Comparison of ENCODE assay signal across 1 cellular context in the genomic region with DNA sequence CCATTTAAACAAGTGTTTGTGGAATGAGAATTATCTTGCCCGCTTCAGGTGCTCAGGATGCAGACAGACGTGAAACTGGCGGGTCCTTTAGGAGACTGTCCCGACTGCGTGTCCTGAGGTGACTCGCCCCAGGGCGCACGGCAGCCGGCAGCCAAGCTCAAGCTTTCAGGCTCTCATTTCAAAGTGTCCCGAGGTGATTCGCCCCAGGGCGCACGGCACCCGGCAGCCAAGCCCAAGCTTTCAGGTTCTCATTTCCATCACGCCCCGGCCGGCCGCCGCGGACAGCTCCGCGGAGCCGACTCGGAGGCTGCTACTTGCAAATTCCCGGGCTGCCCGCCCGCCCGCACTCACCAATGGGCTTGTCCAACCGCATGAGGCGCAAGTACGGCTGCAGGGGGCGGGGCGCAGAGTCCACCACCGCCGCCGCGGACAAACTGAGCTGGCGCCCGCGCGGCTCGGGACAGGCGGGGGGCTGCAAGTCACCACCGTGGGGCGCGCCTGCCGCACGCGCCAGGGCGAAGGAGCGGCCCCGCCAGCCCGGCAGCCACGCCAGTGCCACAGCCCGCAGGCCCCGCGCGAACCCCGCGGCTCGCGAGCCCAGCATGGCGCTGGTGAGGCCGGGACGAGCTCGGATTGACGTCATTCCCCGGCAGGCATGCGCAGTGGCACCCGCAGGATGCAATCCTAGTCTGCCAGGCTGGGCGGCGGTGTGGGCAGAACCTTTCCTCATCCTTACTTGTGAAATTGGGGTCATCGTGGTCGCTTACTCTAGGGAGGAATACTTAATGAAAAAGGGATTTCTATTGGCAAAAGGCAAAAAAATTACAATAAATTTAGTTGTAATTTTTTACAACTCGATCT.
A peak's percentile ranks its signal among the peaks of the same experiment; 100 is the strongest.
TF ChIP-seq lines count a peak whose summit lies in the region.

A gene with protein sequence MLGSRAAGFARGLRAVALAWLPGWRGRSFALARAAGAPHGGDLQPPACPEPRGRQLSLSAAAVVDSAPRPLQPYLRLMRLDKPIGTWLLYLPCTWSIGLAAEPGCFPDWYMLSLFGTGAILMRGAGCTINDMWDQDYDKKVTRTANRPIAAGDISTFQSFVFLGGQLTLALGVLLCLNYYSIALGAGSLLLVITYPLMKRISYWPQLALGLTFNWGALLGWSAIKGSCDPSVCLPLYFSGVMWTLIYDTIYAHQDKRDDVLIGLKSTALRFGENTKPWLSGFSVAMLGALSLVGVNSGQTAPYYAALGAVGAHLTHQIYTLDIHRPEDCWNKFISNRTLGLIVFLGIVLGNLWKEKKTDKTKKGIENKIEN (minus strand): TSS at position 638 of the 861 bp plus-strand sequence. CDS start 34 bp downstream, at position 604.

TF ChIP-seq in GM12878, 131 proteins besides CTCF, POLR2A, EP300 and RAD21 (continued from another document and continues in another):
- TF ChIP-seq, protein P1, sequence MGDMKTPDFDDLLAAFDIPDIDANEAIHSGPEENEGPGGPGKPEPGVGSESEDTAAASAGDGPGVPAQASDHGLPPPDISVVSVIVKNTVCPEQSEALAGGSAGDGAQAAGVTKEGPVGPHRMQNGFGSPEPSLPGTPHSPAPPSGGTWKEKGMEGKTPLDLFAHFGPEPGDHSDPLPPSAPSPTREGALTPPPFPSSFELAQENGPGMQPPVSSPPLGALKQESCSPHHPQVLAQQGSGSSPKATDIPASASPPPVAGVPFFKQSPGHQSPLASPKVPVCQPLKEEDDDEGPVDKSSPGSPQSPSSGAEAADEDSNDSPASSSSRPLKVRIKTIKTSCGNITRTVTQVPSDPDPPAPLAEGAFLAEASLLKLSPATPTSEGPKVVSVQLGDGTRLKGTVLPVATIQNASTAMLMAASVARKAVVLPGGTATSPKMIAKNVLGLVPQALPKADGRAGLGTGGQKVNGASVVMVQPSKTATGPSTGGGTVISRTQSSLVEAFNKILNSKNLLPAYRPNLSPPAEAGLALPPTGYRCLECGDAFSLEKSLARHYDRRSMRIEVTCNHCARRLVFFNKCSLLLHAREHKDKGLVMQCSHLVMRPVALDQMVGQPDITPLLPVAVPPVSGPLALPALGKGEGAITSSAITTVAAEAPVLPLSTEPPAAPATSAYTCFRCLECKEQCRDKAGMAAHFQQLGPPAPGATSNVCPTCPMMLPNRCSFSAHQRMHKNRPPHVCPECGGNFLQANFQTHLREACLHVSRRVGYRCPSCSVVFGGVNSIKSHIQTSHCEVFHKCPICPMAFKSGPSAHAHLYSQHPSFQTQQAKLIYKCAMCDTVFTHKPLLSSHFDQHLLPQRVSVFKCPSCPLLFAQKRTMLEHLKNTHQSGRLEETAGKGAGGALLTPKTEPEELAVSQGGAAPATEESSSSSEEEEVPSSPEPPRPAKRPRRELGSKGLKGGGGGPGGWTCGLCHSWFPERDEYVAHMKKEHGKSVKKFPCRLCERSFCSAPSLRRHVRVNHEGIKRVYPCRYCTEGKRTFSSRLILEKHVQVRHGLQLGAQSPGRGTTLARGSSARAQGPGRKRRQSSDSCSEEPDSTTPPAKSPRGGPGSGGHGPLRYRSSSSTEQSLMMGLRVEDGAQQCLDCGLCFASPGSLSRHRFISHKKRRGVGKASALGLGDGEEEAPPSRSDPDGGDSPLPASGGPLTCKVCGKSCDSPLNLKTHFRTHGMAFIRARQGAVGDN (IDR thresholded peaks at IDR 0.05): peak; percentile 94
- TF ChIP-seq IKZF2 (IDR thresholded peaks at IDR 0.05) (peak in 1 of 2 experiments; percentile 41; a peak in 1 of 4 replicates), CBX3 (IDR thresholded peaks at IDR 0.05; ENCODE audit: borderline replicate concordance, low read depth) (no peak), TCF3 (IDR thresholded peaks at IDR 0.05; ENCODE audit: borderline replicate concordance, insufficient read depth, low read depth, low read length) (0 out of 2 replicates have a peak, but pooled peaks have one; percentile 22), SMAD5 (IDR thresholded peaks at IDR 0.05; ENCODE audit: low read depth) (no peak), JUND (IDR thresholded peaks at IDR 0.05; ENCODE audit: low read depth, low read length) (peak; percentile 47; the same call in 1 of the 2 replicates), BHLHE40 (IDR thresholded peaks at IDR 0.05; ENCODE audit: borderline replicate concordance in 1 of 2, low read depth in 2 of 2, low read length in 1 of 2) (peak; percentile 10 to 86; a peak in 3 of 4 replicates), PAX5 (IDR thresholded peaks at IDR 0.05; ENCODE audit: borderline replicate concordance, low read depth, low read length) (peak; percentile 36; the same call in 1 of the 2 replicates), MYB (IDR thresholded peaks at IDR 0.05; ENCODE audit: borderline replicate concordance, low read depth, low read length) (no peak), LARP7 (IDR thresholded peaks at IDR 0.05) (peak; percentile 99), RELA (IDR thresholded peaks at IDR 0.05; ENCODE audit: borderline replicate concordance, partially characterized antibody) (peak; percentile 58), ATF7 (IDR thresholded peaks at IDR 0.05; ENCODE audit: low read depth) (peak; percentile 92), CREM (IDR thresholded peaks at IDR 0.05; ENCODE audit: low read depth) (peak; percentile 84), GATAD2B (conservative IDR thresholded peaks at IDR 0.05; ENCODE audit: low read depth) (peak; percentile 99), ZNF207 (IDR thresholded peaks at IDR 0.05; ENCODE audit: borderline replicate concordance) (peak; percentile 62; the same call in 1 of the 2 replicates), NRF1 (conservative IDR thresholded peaks at IDR 0.05; ENCODE audit: low read depth, low read length) (peak; percentile 73), ASH2L (IDR thresholded peaks at IDR 0.05; ENCODE audit: borderline replicate concordance, low read depth) (peak; percentile 93; the same call in 1 of the 2 replicates), RUNX3 (IDR thresholded peaks at IDR 0.05; ENCODE audit: low read length) (peak; percentile 43; the same call in 1 of the 2 replicates), SIN3A (IDR thresholded peaks at IDR 0.05; ENCODE audit: low read depth, low read length) (peak; percentile 93; the same call in 1 of the 2 replicates), IKZF1 (conservative IDR thresholded peaks at IDR 0.05) (peak; percentile 95), CHD2 (IDR thresholded peaks at IDR 0.05; ENCODE audit: borderline replicate concordance, low read depth, low read length) (peak; percentile 94), YY1 (IDR thresholded peaks at IDR 0.05; ENCODE audit: low read depth, low read length) (peak; percentile 91), HDAC2 (IDR thresholded peaks at IDR 0.05) (peak; percentile 56; the same call in 1 of the 2 replicates), HCFC1 (IDR thresholded peaks at IDR 0.05; ENCODE audit: low read length) (0 out of 2 replicates have a peak, but pooled peaks have one; percentile 23), CREB1 (IDR thresholded peaks at IDR 0.05; ENCODE audit: low read depth) (peak; percentile 74), CBFB (IDR thresholded peaks at IDR 0.05; ENCODE audit: low read depth) (0 out of 2 replicates have a peak, but pooled peaks have one; percentile 16), PML (IDR thresholded peaks at IDR 0.05; ENCODE audit: low read length) (0 out of 2 replicates have a peak, but pooled peaks have one; percentile 28), BMI1 (IDR thresholded peaks at IDR 0.05; ENCODE audit: borderline replicate concordance) (no peak), POLR2AphosphoS5 (IDR thresholded peaks at IDR 0.05; ENCODE audit: low read length) (peak; percentile 85; the same call in 1 of the 2 replicates), RCOR1 (conservative IDR thresholded peaks at IDR 0.05; ENCODE audit: low read depth, low read length) (0 out of 2 replicates have a peak, but pooled peaks have one; percentile 54), GABPA (IDR thresholded peaks at IDR 0.05; ENCODE audit: low read depth) (no peak), DPF2 (IDR thresholded peaks at IDR 0.05) (peak; percentile 94), BACH1 (IDR thresholded peaks at IDR 0.05; ENCODE audit: borderline replicate concordance) (peak; percentile 90), POU2F2 (IDR thresholded peaks at IDR 0.05; ENCODE audit: borderline replicate concordance, low read depth, low read length) (peak; percentile 72; the same call in 2 of the 3 replicates)
- TF ChIP-seq, protein P2, sequence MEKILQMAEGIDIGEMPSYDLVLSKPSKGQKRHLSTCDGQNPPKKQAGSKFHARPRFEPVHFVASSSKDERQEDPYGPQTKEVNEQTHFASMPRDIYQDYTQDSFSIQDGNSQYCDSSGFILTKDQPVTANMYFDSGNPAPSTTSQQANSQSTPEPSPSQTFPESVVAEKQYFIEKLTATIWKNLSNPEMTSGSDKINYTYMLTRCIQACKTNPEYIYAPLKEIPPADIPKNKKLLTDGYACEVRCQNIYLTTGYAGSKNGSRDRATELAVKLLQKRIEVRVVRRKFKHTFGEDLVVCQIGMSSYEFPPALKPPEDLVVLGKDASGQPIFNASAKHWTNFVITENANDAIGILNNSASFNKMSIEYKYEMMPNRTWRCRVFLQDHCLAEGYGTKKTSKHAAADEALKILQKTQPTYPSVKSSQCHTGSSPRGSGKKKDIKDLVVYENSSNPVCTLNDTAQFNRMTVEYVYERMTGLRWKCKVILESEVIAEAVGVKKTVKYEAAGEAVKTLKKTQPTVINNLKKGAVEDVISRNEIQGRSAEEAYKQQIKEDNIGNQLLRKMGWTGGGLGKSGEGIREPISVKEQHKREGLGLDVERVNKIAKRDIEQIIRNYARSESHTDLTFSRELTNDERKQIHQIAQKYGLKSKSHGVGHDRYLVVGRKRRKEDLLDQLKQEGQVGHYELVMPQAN (conservative IDR thresholded peaks at IDR 0.05): peak; percentile 97
- TF ChIP-seq, protein P3, sequence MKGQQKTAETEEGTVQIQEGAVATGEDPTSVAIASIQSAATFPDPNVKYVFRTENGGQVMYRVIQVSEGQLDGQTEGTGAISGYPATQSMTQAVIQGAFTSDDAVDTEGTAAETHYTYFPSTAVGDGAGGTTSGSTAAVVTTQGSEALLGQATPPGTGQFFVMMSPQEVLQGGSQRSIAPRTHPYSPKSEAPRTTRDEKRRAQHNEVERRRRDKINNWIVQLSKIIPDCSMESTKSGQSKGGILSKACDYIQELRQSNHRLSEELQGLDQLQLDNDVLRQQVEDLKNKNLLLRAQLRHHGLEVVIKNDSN (IDR thresholded peaks at IDR 0.05; ENCODE audit: borderline replicate concordance, extremely low read length, insufficient read depth, low read depth, low read length): no peak
- TF ChIP-seq, protein P4, sequence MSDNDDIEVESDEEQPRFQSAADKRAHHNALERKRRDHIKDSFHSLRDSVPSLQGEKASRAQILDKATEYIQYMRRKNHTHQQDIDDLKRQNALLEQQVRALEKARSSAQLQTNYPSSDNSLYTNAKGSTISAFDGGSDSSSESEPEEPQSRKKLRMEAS (IDR thresholded peaks at IDR 0.05; ENCODE audit: low read depth, low read length): peak; percentile 36; the same call in 1 of the 2 replicates
- TF ChIP-seq, protein P5, sequence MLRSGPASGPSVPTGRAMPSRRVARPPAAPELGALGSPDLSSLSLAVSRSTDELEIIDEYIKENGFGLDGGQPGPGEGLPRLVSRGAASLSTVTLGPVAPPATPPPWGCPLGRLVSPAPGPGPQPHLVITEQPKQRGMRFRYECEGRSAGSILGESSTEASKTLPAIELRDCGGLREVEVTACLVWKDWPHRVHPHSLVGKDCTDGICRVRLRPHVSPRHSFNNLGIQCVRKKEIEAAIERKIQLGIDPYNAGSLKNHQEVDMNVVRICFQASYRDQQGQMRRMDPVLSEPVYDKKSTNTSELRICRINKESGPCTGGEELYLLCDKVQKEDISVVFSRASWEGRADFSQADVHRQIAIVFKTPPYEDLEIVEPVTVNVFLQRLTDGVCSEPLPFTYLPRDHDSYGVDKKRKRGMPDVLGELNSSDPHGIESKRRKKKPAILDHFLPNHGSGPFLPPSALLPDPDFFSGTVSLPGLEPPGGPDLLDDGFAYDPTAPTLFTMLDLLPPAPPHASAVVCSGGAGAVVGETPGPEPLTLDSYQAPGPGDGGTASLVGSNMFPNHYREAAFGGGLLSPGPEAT (IDR thresholded peaks at IDR 0.05; ENCODE audit: low read depth): 0 out of 2 replicates have a peak, but pooled peaks have one; percentile 12
- TF ChIP-seq, protein P6, sequence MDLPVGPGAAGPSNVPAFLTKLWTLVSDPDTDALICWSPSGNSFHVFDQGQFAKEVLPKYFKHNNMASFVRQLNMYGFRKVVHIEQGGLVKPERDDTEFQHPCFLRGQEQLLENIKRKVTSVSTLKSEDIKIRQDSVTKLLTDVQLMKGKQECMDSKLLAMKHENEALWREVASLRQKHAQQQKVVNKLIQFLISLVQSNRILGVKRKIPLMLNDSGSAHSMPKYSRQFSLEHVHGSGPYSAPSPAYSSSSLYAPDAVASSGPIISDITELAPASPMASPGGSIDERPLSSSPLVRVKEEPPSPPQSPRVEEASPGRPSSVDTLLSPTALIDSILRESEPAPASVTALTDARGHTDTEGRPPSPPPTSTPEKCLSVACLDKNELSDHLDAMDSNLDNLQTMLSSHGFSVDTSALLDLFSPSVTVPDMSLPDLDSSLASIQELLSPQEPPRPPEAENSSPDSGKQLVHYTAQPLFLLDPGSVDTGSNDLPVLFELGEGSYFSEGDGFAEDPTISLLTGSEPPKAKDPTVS (IDR thresholded peaks at IDR 0.05; ENCODE audit: low read depth, low read length): no peak
- TF ChIP-seq, protein P7, sequence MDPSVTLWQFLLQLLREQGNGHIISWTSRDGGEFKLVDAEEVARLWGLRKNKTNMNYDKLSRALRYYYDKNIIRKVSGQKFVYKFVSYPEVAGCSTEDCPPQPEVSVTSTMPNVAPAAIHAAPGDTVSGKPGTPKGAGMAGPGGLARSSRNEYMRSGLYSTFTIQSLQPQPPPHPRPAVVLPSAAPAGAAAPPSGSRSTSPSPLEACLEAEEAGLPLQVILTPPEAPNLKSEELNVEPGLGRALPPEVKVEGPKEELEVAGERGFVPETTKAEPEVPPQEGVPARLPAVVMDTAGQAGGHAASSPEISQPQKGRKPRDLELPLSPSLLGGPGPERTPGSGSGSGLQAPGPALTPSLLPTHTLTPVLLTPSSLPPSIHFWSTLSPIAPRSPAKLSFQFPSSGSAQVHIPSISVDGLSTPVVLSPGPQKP (IDR thresholded peaks at IDR 0.05; ENCODE audit: low read depth, low read length): no peak
- TF ChIP-seq, protein P8, sequence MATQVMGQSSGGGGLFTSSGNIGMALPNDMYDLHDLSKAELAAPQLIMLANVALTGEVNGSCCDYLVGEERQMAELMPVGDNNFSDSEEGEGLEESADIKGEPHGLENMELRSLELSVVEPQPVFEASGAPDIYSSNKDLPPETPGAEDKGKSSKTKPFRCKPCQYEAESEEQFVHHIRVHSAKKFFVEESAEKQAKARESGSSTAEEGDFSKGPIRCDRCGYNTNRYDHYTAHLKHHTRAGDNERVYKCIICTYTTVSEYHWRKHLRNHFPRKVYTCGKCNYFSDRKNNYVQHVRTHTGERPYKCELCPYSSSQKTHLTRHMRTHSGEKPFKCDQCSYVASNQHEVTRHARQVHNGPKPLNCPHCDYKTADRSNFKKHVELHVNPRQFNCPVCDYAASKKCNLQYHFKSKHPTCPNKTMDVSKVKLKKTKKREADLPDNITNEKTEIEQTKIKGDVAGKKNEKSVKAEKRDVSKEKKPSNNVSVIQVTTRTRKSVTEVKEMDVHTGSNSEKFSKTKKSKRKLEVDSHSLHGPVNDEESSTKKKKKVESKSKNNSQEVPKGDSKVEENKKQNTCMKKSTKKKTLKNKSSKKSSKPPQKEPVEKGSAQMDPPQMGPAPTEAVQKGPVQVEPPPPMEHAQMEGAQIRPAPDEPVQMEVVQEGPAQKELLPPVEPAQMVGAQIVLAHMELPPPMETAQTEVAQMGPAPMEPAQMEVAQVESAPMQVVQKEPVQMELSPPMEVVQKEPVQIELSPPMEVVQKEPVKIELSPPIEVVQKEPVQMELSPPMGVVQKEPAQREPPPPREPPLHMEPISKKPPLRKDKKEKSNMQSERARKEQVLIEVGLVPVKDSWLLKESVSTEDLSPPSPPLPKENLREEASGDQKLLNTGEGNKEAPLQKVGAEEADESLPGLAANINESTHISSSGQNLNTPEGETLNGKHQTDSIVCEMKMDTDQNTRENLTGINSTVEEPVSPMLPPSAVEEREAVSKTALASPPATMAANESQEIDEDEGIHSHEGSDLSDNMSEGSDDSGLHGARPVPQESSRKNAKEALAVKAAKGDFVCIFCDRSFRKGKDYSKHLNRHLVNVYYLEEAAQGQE (IDR thresholded peaks at IDR 0.05; ENCODE audit: low read depth, low read length): peak; percentile 47; the same call in 1 of the 2 replicates
